8 cellular contexts compared by ENCODE assay signal in genomic region chr14:75176142-75176820, GRCh38. TPM values are rescaled to one million over a fixed set of nuclear protein-coding genes. Genes with fewer than 3 reads are reported as not detected.
DNase-seq lines count a peak whose midpoint lies in the region; ATAC-seq and TF ChIP-seq lines count a peak whose summit lies in the region.

TSS of gene TMED10 (minus strand) at chr14:75176612. CDS start at chr14:75176579, 33 bp downstream.

- TF ChIP-seq CTCF in coronary artery (IDR thresholded peaks at IDR 0.05), result no peak

- intact Hi-C loops in activated CD4-positive, alpha-beta T cell treated with anti-CD3 and anti-CD28 coated beads, Interleukin-2, amount 10 ng/mL, durations not matched to agents 24 days and 14 days (cut with micrococcal nuclease), result loop anchor here (1.0 to 10.0 kb wide), 9 partner anchors 49 to 979 kb away; partner anchors contain the start of genes EIF2B2, ERG28, FOS and GPATCH2L

- DNase-seq in NCI-H2196 treated with DMSO at 0.1 percent for 48 hours (lab: John Stamatoyannopoulos, UW; ENCODE audit: unreplicated experiment) (peak; percentile 80), coronary artery (ENCODE audit: low spot score) (peak; percentile 92), left lobe of liver (ENCODE audit: low spot score) (peak; percentile 89)
- DNase-seq in activated CD4-positive, alpha-beta T cell treated with anti-CD3 and anti-CD28 coated beads, Interleukin-2, amount 10 ng/mL, durations not matched to agents 24 days and 14 days, result peak; percentile 97
- peak; percentile 81 for DNase-seq in stimulated activated CD4-positive, alpha-beta T cell treated with anti-CD3 and anti-CD28 coated beads, Interleukin-2, amount 100 ng/mL, for 4 hours (ENCODE audit: low read depth)

- ATAC-seq in GM18517 (IDR thresholded peaks at IDR 0.05; ENCODE audit: unreplicated experiment) (peak; percentile 79), HG03039 (IDR thresholded peaks at IDR 0.05; ENCODE audit: unreplicated experiment) (peak; percentile 68), left lobe of liver (peak; percentile 90)

- H3K79me2 ChIP-seq in ACC112 (ENCODE audit: control insufficient read depth, insufficient read depth, low read length, unreplicated experiment), result peaks cover 51% of the 10 kb centered on the region

- H3K27ac Mint-ChIP-seq in activated CD4-positive, alpha-beta T cell treated with anti-CD3 and anti-CD28 coated beads, Interleukin-2, amount 10 ng/mL, durations not matched to agents 24 days and 14 days, result peak within 1 kb of the TSS; percentile 98

- H3K4me3 Mint-ChIP-seq in activated CD4-positive, alpha-beta T cell treated with anti-CD3 and anti-CD28 coated beads, Interleukin-2, amount 10 ng/mL, durations not matched to agents 24 days and 14 days, result peak within 1 kb of the TSS; percentile 92

- H3K4me1 Mint-ChIP-seq in activated CD4-positive, alpha-beta T cell treated with anti-CD3 and anti-CD28 coated beads, Interleukin-2, amount 10 ng/mL, durations not matched to agents 24 days and 14 days, result peaks cover 27% of the 10 kb centered on the region

- H3K4me3 ChIP-seq in ACC112 (ENCODE audit: low read depth, low read length), result peak within 1 kb of the TSS; percentile 83
- H3K4me3 ChIP-seq in coronary artery, result peak within 1 kb of the TSS; percentile 94

- peaks cover 8% of the 10 kb centered on the region for H3K27me3 Mint-ChIP-seq in activated CD4-positive, alpha-beta T cell treated with anti-CD3 and anti-CD28 coated beads, Interleukin-2, amount 10 ng/mL, durations not matched to agents 24 days and 14 days

- peak within 1 kb of the TSS; percentile 92 for H2AFZ ChIP-seq in ACC112 (ENCODE audit: low read length, unreplicated experiment)

- no peaks in the 10 kb centered on the region for H3K27me3 ChIP-seq in ACC112 (ENCODE audit: insufficient read depth, low read length)

- H3K36me3 Mint-ChIP-seq in activated CD4-positive, alpha-beta T cell treated with anti-CD3 and anti-CD28 coated beads, Interleukin-2, amount 10 ng/mL, durations not matched to agents 24 days and 14 days (ENCODE audit: low read depth), result peaks cover 11% of the 10 kb centered on the region

- H3K9me3 Mint-ChIP-seq in activated CD4-positive, alpha-beta T cell treated with anti-CD3 and anti-CD28 coated beads, Interleukin-2, amount 10 ng/mL, durations not matched to agents 24 days and 14 days, result no peaks in the 10 kb centered on the region

- H3K27ac ChIP-seq in ACC112 (ENCODE audit: low read depth, low read length), result peak within 1 kb of the TSS; percentile 95
- peak within 1 kb of the TSS; percentile 83 to 99 for H3K27ac ChIP-seq in coronary artery

- peaks cover 3% of the 10 kb centered on the region for H3K4me1 ChIP-seq in ACC112 (ENCODE audit: control insufficient read depth, insufficient read depth, low read length, unreplicated experiment)

- H3K36me3 ChIP-seq in ACC112 (ENCODE audit: insufficient read depth, low read length), result no peaks in the 10 kb centered on the region

RNA-seq across cellular contexts. Expression of gene TMED10, which starts in this region (rescaled TPM):
- total RNA-seq in activated CD4-positive, alpha-beta T cell treated with anti-CD3 and anti-CD28 coated beads, Interleukin-2, amount 10 ng/mL, durations not matched to agents 24 days and 14 days, result 192 and 200 TPM in 2 replicates
- 275 TPM for total RNA-seq in left lobe of liver

Comparison
In these comparisons a context has a peak if more than half of its experiments do, and no peak if none do; other contexts are left out.
1. Peak in every context shown above with its lines: DNase-seq, ATAC-seq, H3K4me3 ChIP-seq and H3K27ac ChIP-seq.